Comparison of ENCODE assay signal across 24 cellular contexts in genomic region chr19:54336893-54337857, GRCh38. TPM values are rescaled to one million over a fixed set of nuclear protein-coding genes. Genes with fewer than 3 reads are reported as not detected.
"Had no signal": no experiment of that assay in that cellular context is flagged by ENCODE, and none has a peak within 500 bp of the region (broad histone marks: within the 10 kb centered on the region; RNA-seq: fewer than 3 reads in every experiment).

No MANE protein-coding gene starts in this region.

- H3K4me1 ChIP-seq: esophagus muscularis mucosa, gastroesophageal sphincter, left ventricle myocardium inferior, lower lobe of right lung, prostate gland, right lobe of liver, testis, tibial nerve had no signal

- H3K27me3 ChIP-seq: ovary, right lobe of liver, testis, tibial nerve had no signal

- H3K4me3 Mint-ChIP-seq: central memory CD8-positive, alpha-beta T cell; effector memory CD8-positive, alpha-beta T cell; naive thymus-derived CD8-positive, alpha-beta T cell; stimulated activated effector memory CD8-positive, alpha-beta T cell treated with anti-CD3 and anti-CD28 coated beads, Interleukin-12 subunit alpha, Interleukin-12 subunit beta, amount 100 ng/mL, for 72 hours; stimulated activated naive CD8-positive, alpha-beta T cell treated with anti-CD3 and anti-CD28 coated beads, Interleukin-15, amount 100 ng/mL, for 72 hours had no signal

- H3K9me3 Mint-ChIP-seq: central memory CD8-positive, alpha-beta T cell; effector memory CD8-positive, alpha-beta T cell; naive thymus-derived CD8-positive, alpha-beta T cell; stimulated activated effector memory CD8-positive, alpha-beta T cell treated with anti-CD3 and anti-CD28 coated beads, Interleukin-12 subunit alpha, Interleukin-12 subunit beta, amount 100 ng/mL, for 72 hours; stimulated activated naive CD8-positive, alpha-beta T cell treated with anti-CD3 and anti-CD28 coated beads, Interleukin-15, amount 100 ng/mL, for 72 hours had no signal

- H3K9me3 ChIP-seq: esophagus muscularis mucosa, gastroesophageal sphincter, left ventricle myocardium inferior, lower lobe of right lung, ovary, prostate gland, right lobe of liver, testis, tibial nerve had no signal

- H3K4me3 ChIP-seq: esophagus muscularis mucosa, gastroesophageal sphincter, left ventricle myocardium inferior, lower lobe of right lung, ovary, prostate gland, right lobe of liver, testis, tibial nerve had no signal

- ATAC-seq: effector memory CD8-positive, alpha-beta T cell; gastroesophageal sphincter; lower lobe of right lung; naive thymus-derived CD8-positive, alpha-beta T cell; stimulated activated effector memory CD8-positive, alpha-beta T cell treated with anti-CD3 and anti-CD28 coated beads, Interleukin-12 subunit alpha, Interleukin-12 subunit beta, amount 100 ng/mL, for 72 hours; stimulated activated naive CD8-positive, alpha-beta T cell treated with anti-CD3 and anti-CD28 coated beads, Interleukin-15, amount 100 ng/mL, for 72 hours had no signal

- H3K4me1 Mint-ChIP-seq: central memory CD8-positive, alpha-beta T cell; stimulated activated effector memory CD8-positive, alpha-beta T cell treated with anti-CD3 and anti-CD28 coated beads, Interleukin-12 subunit alpha, Interleukin-12 subunit beta, amount 100 ng/mL, for 72 hours; stimulated activated naive CD8-positive, alpha-beta T cell treated with anti-CD3 and anti-CD28 coated beads, Interleukin-15, amount 100 ng/mL, for 72 hours had no signal

- H3K36me3 Mint-ChIP-seq: naive thymus-derived CD8-positive, alpha-beta T cell; stimulated activated effector memory CD8-positive, alpha-beta T cell treated with anti-CD3 and anti-CD28 coated beads, Interleukin-12 subunit alpha, Interleukin-12 subunit beta, amount 100 ng/mL, for 72 hours had no signal

- DNase-seq: effector memory CD8-positive, alpha-beta T cell; glutamatergic neuron; islet precursor cell; left ventricle myocardium inferior; lower lobe of right lung; mesenchymal stem cell; naive thymus-derived CD8-positive, alpha-beta T cell; ovary; stimulated activated CD4-positive, alpha-beta T cell treated with anti-CD3 and anti-CD28 coated beads, Interleukin-4, amount 100 ng/mL, for 1 hour; stimulated activated CD8-positive, alpha-beta memory T cell treated with anti-CD3 and anti-CD28 coated beads, Interleukin-4, amount 100 ng/mL, for 48 hours; stimulated activated naive CD8-positive, alpha-beta T cell treated with anti-CD3 and anti-CD28 coated beads, Interleukin-15, amount 100 ng/mL, for 72 hours; testis had no signal

- H3K27ac Mint-ChIP-seq: effector memory CD8-positive, alpha-beta T cell; stimulated activated effector memory CD8-positive, alpha-beta T cell treated with anti-CD3 and anti-CD28 coated beads, Interleukin-12 subunit alpha, Interleukin-12 subunit beta, amount 100 ng/mL, for 72 hours had no signal

- H3K27ac ChIP-seq: epithelial cell of prostate, esophagus muscularis mucosa, gastroesophageal sphincter, left ventricle myocardium inferior, lower lobe of right lung, ovary, prostate gland, right lobe of liver, testis, tibial nerve had no signal

- H3K36me3 ChIP-seq: esophagus muscularis mucosa, gastroesophageal sphincter, left ventricle myocardium inferior, lower lobe of right lung, ovary, prostate gland, right lobe of liver, tibial nerve had no signal

RNA-seq across cellular contexts. Expression of gene LILRA4, which starts 1.8 kb away (rescaled TPM):
- total RNA-seq: esophagus muscularis mucosa, fibroblast of villous mesenchyme, gastroesophageal sphincter, left ventricle myocardium inferior, renal cortical epithelial cell, tibial nerve, urinary bladder had no signal
- polyA plus RNA-seq: naive thymus-derived CD8-positive, alpha-beta T cell; neural cell; urinary bladder had no signal

RNA-seq across cellular contexts. Expression of gene LILRA5, which starts 24.2 kb away (rescaled TPM):
- total RNA-seq: fibroblast of villous mesenchyme; naive thymus-derived CD8-positive, alpha-beta T cell; renal cortical epithelial cell had no signal
- polyA plus RNA-seq: neural cell had no signal

RNA-seq across cellular contexts. Expression of gene LAIR1, which starts 27.6 kb away (rescaled TPM):
- total RNA-seq: renal cortical epithelial cell had no signal
- polyA plus RNA-seq: neural cell had no signal

RNA-seq across cellular contexts. Expression of gene LILRB2, which starts 56.3 kb away (rescaled TPM):
- total RNA-seq: fibroblast of villous mesenchyme, renal cortical epithelial cell had no signal
- polyA plus RNA-seq: naive thymus-derived CD8-positive, alpha-beta T cell; neural cell had no signal
